ENCODE assay signal across 15 cellular contexts in the genomic region with DNA sequence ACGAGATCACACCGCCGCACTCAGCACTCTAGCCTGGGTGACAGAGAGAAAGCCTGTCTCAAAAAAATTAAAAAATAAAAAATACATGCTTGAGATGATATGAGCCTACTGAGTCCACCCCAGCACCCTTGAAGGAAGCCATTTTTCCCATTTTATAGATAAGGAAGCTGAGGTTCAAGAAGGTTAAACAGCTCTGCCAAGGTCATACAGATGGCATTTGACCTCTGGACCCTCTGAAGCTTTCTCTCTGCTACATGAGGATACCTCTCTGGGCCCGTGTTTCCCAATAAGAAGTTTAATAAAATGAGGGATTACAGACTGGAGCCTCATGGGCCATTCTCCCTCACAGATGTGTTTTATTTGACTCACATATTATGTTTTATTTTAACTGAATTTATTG.
"Had no signal": no experiment of that assay in that cellular context is flagged by ENCODE, and none has a peak within 500 bp of the region (broad histone marks: within the 10 kb centered on the region; RNA-seq: fewer than 3 reads in every experiment).

No MANE protein-coding gene starts in this region.

- DNase-seq: activated CD4-positive, alpha-beta T cell treated with anti-CD3 and anti-CD28 coated beads, Interleukin-2, amount 50 U/mL, for 1 hour; activated gamma-delta T cell; activated T-cell treated with anti-CD3 and anti-CD28 coated beads, Interleukin-2, amount 50 U/mL, for 48 hours; dorsolateral prefrontal cortex; esophagus squamous epithelium; foreskin fibroblast; heart right ventricle; left lung; stimulated activated CD4-positive, alpha-beta T cell treated with anti-CD3 and anti-CD28 coated beads, Interleukin-2, amount 100 ng/mL, for 24 hours; stimulated activated naive CD4-positive, alpha-beta T cell; uterus had no signal

- H2AFZ ChIP-seq: parathyroid adenoma had no signal

- H3K36me3 ChIP-seq: breast epithelium, esophagus squamous epithelium, heart right ventricle, left lung, uterus had no signal

- ATAC-seq: heart right ventricle, left lung had no signal

- FAIRE-seq: endometrium, islet of Langerhans had no signal

- H3K27me3 ChIP-seq: breast epithelium, dorsolateral prefrontal cortex, esophagus squamous epithelium, heart right ventricle, left lung, uterus had no signal

- H3K9ac ChIP-seq: parathyroid adenoma had no signal

- H3K9me3 ChIP-seq: breast epithelium, esophagus squamous epithelium, heart right ventricle, left lung, uterus had no signal

- H3K4me3 ChIP-seq: breast epithelium, dorsolateral prefrontal cortex, esophagus squamous epithelium, heart right ventricle, left lung, uterus had no signal
